Comparison of ENCODE assay signal across 1 cellular context in the genomic region with DNA sequence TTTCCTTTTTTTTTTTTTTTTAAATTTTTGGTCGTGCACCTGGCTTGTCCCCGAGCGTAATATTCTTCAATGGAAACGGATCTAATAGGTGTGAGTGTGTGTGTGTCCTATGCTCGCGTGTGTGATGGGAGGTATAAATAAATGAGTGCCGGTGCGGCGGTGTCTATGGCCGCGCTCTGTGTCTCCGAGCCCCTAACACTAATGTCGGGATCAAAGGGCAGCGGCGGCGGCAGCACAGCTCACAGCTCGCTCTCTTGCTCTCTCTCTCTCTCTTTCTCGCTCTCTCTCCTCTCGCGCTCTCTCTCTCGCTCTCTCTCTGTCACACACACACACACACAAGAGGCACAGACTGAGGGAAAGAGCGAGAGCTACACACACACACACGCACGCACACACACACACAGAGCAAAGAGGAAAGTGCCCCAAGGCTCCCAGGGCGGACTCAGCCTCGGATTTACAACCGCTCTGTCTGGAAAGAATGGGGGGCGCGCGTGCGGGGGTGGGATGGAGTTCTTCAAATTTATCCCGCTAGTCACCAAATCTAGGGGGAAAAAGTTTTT.
TF ChIP-seq lines count a peak whose summit lies in the region.

A gene with protein sequence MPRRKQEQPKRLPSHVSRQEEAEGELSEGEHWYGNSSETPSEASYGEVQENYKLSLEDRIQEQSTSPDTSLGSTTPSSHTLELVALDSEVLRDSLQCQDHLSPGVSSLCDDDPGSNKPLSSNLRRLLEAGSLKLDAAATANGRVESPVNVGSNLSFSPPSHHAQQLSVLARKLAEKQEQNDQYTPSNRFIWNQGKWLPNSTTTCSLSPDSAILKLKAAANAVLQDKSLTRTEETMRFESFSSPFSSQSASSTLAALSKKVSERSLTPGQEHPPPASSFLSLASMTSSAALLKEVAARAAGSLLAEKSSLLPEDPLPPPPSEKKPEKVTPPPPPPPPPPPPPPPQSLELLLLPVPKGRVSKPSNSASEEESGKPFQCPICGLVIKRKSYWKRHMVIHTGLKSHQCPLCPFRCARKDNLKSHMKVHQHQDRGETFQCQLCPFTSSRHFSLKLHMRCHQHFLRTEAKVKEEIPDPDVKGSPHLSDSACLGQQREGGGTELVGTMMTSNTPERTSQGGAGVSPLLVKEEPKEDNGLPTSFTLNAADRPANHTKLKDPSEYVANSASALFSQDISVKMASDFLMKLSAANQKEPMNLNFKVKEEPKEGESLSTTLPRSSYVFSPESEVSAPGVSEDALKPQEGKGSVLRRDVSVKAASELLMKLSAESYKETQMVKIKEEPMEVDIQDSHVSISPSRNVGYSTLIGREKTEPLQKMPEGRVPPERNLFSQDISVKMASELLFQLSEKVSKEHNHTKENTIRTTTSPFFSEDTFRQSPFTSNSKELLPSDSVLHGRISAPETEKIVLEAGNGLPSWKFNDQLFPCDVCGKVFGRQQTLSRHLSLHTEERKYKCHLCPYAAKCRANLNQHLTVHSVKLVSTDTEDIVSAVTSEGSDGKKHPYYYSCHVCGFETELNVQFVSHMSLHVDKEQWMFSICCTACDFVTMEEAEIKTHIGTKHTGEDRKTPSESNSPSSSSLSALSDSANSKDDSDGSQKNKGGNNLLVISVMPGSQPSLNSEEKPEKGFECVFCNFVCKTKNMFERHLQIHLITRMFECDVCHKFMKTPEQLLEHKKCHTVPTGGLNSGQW (minus strand): TSS at position 206 of the 560 bp plus-strand sequence. CDS start 416 bp downstream, outside the sequence.

TF ChIP-seq in HepG2, 621 proteins besides CTCF, POLR2A, EP300 and RAD21 (continued from another document and continues in another):
- TF ChIP-seq, protein P1, sequence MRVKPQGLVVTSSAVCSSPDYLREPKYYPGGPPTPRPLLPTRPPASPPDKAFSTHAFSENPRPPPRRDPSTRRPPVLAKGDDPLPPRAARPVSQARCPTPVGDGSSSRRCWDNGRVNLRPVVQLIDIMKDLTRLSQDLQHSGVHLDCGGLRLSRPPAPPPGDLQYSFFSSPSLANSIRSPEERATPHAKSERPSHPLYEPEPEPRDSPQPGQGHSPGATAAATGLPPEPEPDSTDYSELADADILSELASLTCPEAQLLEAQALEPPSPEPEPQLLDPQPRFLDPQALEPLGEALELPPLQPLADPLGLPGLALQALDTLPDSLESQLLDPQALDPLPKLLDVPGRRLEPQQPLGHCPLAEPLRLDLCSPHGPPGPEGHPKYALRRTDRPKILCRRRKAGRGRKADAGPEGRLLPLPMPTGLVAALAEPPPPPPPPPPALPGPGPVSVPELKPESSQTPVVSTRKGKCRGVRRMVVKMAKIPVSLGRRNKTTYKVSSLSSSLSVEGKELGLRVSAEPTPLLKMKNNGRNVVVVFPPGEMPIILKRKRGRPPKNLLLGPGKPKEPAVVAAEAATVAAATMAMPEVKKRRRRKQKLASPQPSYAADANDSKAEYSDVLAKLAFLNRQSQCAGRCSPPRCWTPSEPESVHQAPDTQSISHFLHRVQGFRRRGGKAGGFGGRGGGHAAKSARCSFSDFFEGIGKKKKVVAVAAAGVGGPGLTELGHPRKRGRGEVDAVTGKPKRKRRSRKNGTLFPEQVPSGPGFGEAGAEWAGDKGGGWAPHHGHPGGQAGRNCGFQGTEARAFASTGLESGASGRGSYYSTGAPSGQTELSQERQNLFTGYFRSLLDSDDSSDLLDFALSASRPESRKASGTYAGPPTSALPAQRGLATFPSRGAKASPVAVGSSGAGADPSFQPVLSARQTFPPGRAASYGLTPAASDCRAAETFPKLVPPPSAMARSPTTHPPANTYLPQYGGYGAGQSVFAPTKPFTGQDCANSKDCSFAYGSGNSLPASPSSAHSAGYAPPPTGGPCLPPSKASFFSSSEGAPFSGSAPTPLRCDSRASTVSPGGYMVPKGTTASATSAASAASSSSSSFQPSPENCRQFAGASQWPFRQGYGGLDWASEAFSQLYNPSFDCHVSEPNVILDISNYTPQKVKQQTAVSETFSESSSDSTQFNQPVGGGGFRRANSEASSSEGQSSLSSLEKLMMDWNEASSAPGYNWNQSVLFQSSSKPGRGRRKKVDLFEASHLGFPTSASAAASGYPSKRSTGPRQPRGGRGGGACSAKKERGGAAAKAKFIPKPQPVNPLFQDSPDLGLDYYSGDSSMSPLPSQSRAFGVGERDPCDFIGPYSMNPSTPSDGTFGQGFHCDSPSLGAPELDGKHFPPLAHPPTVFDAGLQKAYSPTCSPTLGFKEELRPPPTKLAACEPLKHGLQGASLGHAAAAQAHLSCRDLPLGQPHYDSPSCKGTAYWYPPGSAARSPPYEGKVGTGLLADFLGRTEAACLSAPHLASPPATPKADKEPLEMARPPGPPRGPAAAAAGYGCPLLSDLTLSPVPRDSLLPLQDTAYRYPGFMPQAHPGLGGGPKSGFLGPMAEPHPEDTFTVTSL (CRISPR knock-in tag; IDR thresholded peaks at IDR 0.05; ENCODE audit: borderline replicate concordance): peak; percentile 49; the same call in 1 of the 2 replicates
- 0 out of 2 replicates have a peak, but pooled peaks have one; percentile 45 for TF ChIP-seq ZBTB38 (CRISPR knock-in tag; IDR thresholded peaks at IDR 0.05)
- TF ChIP-seq, protein P2, sequence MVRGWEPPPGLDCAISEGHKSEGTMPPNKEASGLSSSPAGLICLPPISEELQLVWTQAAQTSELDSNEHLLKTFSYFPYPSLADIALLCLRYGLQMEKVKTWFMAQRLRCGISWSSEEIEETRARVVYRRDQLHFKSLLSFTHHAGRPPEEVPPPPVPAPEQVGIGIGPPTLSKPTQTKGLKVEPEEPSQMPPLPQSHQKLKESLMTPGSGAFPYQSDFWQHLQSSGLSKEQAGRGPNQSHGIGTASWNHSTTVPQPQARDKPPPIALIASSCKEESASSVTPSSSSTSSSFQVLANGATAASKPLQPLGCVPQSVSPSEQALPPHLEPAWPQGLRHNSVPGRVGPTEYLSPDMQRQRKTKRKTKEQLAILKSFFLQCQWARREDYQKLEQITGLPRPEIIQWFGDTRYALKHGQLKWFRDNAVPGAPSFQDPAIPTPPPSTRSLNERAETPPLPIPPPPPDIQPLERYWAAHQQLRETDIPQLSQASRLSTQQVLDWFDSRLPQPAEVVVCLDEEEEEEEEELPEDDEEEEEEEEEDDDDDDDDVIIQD (CRISPR knock-in tag; IDR thresholded peaks at IDR 0.05; ENCODE audit: low read depth): 0 out of 2 replicates have a peak, but pooled peaks have one; percentile 30
- TF ChIP-seq AKAP8 (CRISPR knock-in tag; IDR thresholded peaks at IDR 0.05): no peak
- TF ChIP-seq ZNF30 (CRISPR knock-in tag; IDR thresholded peaks at IDR 0.05): no peak
- TF ChIP-seq ZNF160 (CRISPR knock-in tag; IDR thresholded peaks at IDR 0.05): no peak
- TF ChIP-seq MYNN (CRISPR knock-in tag; IDR thresholded peaks at IDR 0.05; ENCODE audit: low read depth): no peak
- TF ChIP-seq, protein P3, sequence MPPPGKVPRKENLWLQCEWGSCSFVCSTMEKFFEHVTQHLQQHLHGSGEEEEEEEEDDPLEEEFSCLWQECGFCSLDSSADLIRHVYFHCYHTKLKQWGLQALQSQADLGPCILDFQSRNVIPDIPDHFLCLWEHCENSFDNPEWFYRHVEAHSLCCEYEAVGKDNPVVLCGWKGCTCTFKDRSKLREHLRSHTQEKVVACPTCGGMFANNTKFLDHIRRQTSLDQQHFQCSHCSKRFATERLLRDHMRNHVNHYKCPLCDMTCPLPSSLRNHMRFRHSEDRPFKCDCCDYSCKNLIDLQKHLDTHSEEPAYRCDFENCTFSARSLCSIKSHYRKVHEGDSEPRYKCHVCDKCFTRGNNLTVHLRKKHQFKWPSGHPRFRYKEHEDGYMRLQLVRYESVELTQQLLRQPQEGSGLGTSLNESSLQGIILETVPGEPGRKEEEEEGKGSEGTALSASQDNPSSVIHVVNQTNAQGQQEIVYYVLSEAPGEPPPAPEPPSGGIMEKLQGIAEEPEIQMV (CRISPR knock-in tag; IDR thresholded peaks at IDR 0.05; ENCODE audit: low read depth): 0 out of 2 replicates have a peak, but pooled peaks have one; percentile 24
- no peak for TF ChIP-seq IKZF4 (CRISPR knock-in tag; IDR thresholded peaks at IDR 0.05; ENCODE audit: borderline replicate concordance, low read depth, not compliant biosample characterization)
- TF ChIP-seq, protein P4, sequence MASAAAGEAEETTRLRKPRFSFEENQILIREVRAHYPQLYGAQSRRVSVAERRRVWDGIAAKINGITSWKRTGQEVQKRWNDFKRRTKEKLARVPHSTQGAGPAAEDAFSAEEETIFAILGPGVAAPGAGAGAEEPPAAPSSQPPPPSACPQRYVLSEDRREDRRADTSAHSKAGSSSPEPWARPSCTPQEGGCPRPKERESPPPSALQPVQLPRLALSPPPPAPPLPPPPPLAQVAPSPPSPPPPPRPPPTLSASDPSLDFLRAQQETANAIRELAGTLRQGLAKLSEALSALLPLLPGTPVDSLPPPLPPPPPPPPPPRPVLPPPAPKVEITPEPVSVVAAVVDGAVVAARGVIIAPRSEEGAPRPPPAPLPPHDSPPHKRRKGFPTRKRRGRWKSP (CRISPR knock-in tag; IDR thresholded peaks at IDR 0.05): peak; percentile 40; the same call in 1 of the 2 replicates
- TF ChIP-seq, protein P5, sequence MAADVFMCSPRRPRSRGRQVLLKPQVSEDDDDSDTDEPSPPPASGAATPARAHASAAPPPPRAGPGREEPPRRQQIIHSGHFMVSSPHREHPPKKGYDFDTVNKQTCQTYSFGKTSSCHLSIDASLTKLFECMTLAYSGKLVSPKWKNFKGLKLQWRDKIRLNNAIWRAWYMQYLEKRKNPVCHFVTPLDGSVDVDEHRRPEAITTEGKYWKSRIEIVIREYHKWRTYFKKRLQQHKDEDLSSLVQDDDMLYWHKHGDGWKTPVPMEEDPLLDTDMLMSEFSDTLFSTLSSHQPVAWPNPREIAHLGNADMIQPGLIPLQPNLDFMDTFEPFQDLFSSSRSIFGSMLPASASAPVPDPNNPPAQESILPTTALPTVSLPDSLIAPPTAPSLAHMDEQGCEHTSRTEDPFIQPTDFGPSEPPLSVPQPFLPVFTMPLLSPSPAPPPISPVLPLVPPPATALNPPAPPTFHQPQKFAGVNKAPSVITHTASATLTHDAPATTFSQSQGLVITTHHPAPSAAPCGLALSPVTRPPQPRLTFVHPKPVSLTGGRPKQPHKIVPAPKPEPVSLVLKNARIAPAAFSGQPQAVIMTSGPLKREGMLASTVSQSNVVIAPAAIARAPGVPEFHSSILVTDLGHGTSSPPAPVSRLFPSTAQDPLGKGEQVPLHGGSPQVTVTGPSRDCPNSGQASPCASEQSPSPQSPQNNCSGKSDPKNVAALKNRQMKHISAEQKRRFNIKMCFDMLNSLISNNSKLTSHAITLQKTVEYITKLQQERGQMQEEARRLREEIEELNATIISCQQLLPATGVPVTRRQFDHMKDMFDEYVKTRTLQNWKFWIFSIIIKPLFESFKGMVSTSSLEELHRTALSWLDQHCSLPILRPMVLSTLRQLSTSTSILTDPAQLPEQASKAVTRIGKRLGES (CRISPR knock-in tag; IDR thresholded peaks at IDR 0.05; ENCODE audit: borderline replicate concordance): no peak
- no peak for TF ChIP-seq EEA1 (CRISPR knock-in tag; IDR thresholded peaks at IDR 0.05; ENCODE audit: borderline replicate concordance)
- TF ChIP-seq, protein P6, sequence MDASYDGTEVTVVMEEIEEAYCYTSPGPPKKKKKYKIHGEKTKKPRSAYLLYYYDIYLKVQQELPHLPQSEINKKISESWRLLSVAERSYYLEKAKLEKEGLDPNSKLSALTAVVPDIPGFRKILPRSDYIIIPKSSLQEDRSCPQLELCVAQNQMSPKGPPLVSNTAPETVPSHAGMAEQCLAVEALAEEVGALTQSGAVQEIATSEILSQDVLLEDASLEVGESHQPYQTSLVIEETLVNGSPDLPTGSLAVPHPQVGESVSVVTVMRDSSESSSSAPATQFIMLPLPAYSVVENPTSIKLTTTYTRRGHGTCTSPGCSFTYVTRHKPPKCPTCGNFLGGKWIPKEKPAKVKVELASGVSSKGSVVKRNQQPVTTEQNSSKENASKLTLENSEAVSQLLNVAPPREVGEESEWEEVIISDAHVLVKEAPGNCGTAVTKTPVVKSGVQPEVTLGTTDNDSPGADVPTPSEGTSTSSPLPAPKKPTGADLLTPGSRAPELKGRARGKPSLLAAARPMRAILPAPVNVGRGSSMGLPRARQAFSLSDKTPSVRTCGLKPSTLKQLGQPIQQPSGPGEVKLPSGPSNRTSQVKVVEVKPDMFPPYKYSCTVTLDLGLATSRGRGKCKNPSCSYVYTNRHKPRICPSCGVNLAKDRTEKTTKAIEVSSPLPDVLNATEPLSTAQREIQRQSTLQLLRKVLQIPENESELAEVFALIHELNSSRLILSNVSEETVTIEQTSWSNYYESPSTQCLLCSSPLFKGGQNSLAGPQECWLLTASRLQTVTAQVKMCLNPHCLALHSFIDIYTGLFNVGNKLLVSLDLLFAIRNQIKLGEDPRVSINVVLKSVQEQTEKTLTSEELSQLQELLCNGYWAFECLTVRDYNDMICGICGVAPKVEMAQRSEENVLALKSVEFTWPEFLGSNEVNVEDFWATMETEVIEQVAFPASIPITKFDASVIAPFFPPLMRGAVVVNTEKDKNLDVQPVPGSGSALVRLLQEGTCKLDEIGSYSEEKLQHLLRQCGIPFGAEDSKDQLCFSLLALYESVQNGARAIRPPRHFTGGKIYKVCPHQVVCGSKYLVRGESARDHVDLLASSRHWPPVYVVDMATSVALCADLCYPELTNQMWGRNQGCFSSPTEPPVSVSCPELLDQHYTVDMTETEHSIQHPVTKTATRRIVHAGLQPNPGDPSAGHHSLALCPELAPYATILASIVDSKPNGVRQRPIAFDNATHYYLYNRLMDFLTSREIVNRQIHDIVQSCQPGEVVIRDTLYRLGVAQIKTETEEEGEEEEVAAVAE (CRISPR knock-in tag; IDR thresholded peaks at IDR 0.05; ENCODE audit: borderline replicate concordance): no peak
- 0 out of 2 replicates have a peak, but pooled peaks have one; percentile 41 for TF ChIP-seq ARNT2 (CRISPR knock-in tag; IDR thresholded peaks at IDR 0.05; ENCODE audit: low read depth)
- no peak for TF ChIP-seq TOPORS (CRISPR knock-in tag; IDR thresholded peaks at IDR 0.05)
- TF ChIP-seq ZNF460 (CRISPR knock-in tag; IDR thresholded peaks at IDR 0.05; ENCODE audit: borderline replicate concordance): no peak
- no peak for TF ChIP-seq ZNF383 (CRISPR knock-in tag; IDR thresholded peaks at IDR 0.05; ENCODE audit: borderline replicate concordance)
- TF ChIP-seq, protein P7, sequence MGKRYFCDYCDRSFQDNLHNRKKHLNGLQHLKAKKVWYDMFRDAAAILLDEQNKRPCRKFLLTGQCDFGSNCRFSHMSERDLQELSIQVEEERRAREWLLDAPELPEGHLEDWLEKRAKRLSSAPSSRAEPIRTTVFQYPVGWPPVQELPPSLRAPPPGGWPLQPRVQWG (CRISPR knock-in tag; IDR thresholded peaks at IDR 0.05; ENCODE audit: borderline replicate concordance, low read depth): no peak
- no peak for TF ChIP-seq ZNF607 (CRISPR knock-in tag; IDR thresholded peaks at IDR 0.05; ENCODE audit: borderline replicate concordance)
- TF ChIP-seq, protein P8, sequence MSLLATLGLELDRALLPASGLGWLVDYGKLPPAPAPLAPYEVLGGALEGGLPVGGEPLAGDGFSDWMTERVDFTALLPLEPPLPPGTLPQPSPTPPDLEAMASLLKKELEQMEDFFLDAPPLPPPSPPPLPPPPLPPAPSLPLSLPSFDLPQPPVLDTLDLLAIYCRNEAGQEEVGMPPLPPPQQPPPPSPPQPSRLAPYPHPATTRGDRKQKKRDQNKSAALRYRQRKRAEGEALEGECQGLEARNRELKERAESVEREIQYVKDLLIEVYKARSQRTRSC (CRISPR knock-in tag; IDR thresholded peaks at IDR 0.05; ENCODE audit: low read depth): no peak
- no peak for TF ChIP-seq TCF12 (IDR thresholded peaks at IDR 0.05)
- no peak for TF ChIP-seq TCF12 (CRISPR knock-in tag; IDR thresholded peaks at IDR 0.05)
